19 cellular contexts compared by ENCODE assay signal in genomic region chr17:82275326-82275725, GRCh38. TPM values are rescaled to one million over a fixed set of nuclear protein-coding genes. Genes with fewer than 3 reads are reported as not detected.
"Had no signal": no experiment of that assay in that cellular context is flagged by ENCODE, and none has a peak within 500 bp of the region (broad histone marks: within the 10 kb centered on the region; RNA-seq: fewer than 3 reads in every experiment).

No MANE protein-coding gene starts in this region.

- H3K27ac ChIP-seq: breast epithelium, epithelial cell of prostate, heart left ventricle, right lobe of liver had no signal

- ATAC-seq: heart left ventricle; natural killer cell; right lobe of liver; stimulated activated naive CD8-positive, alpha-beta T cell treated with anti-CD3 and anti-CD28 coated beads, Interleukin-15, amount 100 ng/mL, for 72 hours; WTC11 had no signal

- DNase-seq: activated CD4-positive, alpha-beta T cell treated with anti-CD3 and anti-CD28 coated beads for 4 hours; activated naive CD4-positive, alpha-beta T cell treated with Interleukin-2 at 50 U/mL for 16 hours; anterior cingulate cortex; foreskin melanocyte; immature natural killer cell; mesendoderm; natural killer cell; stimulated activated naive CD8-positive, alpha-beta T cell treated with anti-CD3 and anti-CD28 coated beads, Interleukin-15, amount 100 ng/mL, for 72 hours; upper lobe of left lung had no signal

- H3K4me3 ChIP-seq: heart left ventricle, right lobe of liver had no signal

- H3K27me3 ChIP-seq: breast epithelium, heart left ventricle, right lobe of liver, upper lobe of left lung had no signal

- H3K36me3 ChIP-seq: breast epithelium had no signal

- H3K9me3 ChIP-seq: breast epithelium, heart left ventricle, right lobe of liver, upper lobe of left lung had no signal

RNA-seq across cellular contexts. Expression of gene CD7, which starts 42.1 kb away (rescaled TPM):
- total RNA-seq: chondrocyte, dermis microvascular lymphatic vessel endothelial cell, pulmonary artery endothelial cell, temporal lobe had no signal
- polyA plus RNA-seq: fibroblast of lung had no signal
